Comparison of ENCODE assay signal across 11 cellular contexts in the genomic region with DNA sequence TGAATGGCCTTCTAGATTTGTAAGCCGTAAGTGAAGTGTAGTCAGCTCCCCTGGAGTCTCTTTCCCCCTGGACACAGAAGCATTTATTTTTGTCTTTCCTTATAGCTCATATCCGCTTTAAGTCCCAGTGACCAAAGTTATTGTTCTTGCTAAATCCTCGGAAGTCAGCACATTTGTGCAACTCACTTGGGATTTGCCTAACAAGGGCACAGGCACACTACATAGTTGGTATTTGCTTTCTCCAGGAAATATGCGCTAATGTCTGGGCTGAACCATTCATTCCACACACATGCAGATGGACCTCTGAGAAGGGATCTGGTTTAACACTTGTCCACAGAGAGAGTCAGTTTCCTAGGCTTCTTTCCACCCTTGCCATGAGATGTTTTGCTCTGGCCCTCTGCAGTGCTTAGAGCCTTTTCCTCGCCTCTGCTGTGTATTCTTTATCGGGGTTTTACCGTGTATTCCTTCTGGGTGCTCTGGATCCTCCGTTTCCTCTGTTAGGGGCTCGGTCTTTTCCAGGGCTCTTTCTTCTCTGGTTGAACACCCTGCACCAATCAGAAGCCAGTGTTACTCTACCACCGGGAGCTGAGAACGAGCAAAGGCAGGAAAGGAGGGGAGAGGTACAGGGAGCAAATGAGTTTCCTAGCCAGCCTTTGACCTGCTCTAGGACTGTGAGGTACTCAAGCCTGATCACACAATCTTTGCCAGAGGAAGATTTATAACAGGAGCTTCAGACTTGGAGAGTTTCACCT.
DNase-seq lines count a peak whose midpoint lies in the region; ATAC-seq, FAIRE-seq and TF ChIP-seq lines count a peak whose summit lies in the region.
"Had no signal": no experiment of that assay in that cellular context is flagged by ENCODE, and none has a peak within 500 bp of the region (broad histone marks: within the 10 kb centered on the region; RNA-seq: fewer than 3 reads in every experiment).

No MANE protein-coding gene starts in this region.

- BruUV-seq in HepG2 (replicated peaks; lab: Mats Ljungman, UMichigan): no TSS peak

- intact Hi-C loops in HepG2 (cut with micrococcal nuclease; ENCODE audit: unreplicated experiment) (loop anchor here (5.0 kb wide), 1 partner anchor 414 kb away; no protein-coding TSS in a partner anchor), spleen (cut with DNase I; ENCODE audit: low total_unique reads) (no loop called here)

- peaks cover 14% of the 10 kb centered on the region for H3K27me3 Mint-ChIP-seq in T-helper 2 cell treated with Interferon-gamma antibody and Interleukin-4, amounts not matched to agents 5 μg/mL and 100 μg/mL, for 36 hours (ENCODE audit: low read depth)

- H3K79me2 ChIP-seq in HepG2 (ENCODE audit: insufficient read depth, low read length): no peaks in the 10 kb centered on the region

- TF ChIP-seq CTCF in HEK293 (tag by site-specific recombination; IDR thresholded peaks at IDR 0.05) (no peak), HepG2 (CRISPR knock-in tag; IDR thresholded peaks at IDR 0.05) (no peak), spleen (IDR thresholded peaks at IDR 0.05 in 8 of 11, conservative IDR thresholded peaks at IDR 0.05 in 3 of 11) (no peak)

- H3K27ac ChIP-seq in HEK293 (ENCODE audit: extremely low read depth, low read depth, low read length) (no peak overlapping the region), HepG2 (ENCODE audit: extremely low read length, insufficient read depth, low read length) (no peak overlapping the region), spleen (peak overlapping the region in 7 of 8 donors; percentile 10 to 86 (median 77))

- peak overlapping the region; percentile 69 for H2AFZ ChIP-seq in HepG2 (ENCODE audit: low read length)

- TF ChIP-seq POLR2A in HepG2 (IDR thresholded peaks at IDR 0.05; ENCODE audit: insufficient read depth in 1 of 2, low read depth in 2 of 2, low read length in 2 of 2) (no peak), spleen (IDR thresholded peaks at IDR 0.05) (no peak)

- under 1% methylated on average over 11 of the region's 11 CpGs for WGBS in HepG2 (ENCODE audit: low lambda C conversion rate)
- WGBS in spleen, 5 donors: 62 to 76% (median 69%) methylated on average over 11 of the region's 11 CpGs

- H3K4me3 ChIP-seq in HEK293 (ENCODE audit: low read depth, low read length) (no peak overlapping the region), HepG2 (replicated peaks in 1 of 3; ENCODE audit: insufficient read depth in 1 of 3, low read depth in 2 of 3, low read length in 3 of 3) (peak overlapping the region; percentile 36 to 49 (median 36)), spleen (no peak overlapping the region)

- H3K4me1 ChIP-seq in HEK293 (ENCODE audit: control insufficient read depth, insufficient read depth, low read length) (no peaks in the 10 kb centered on the region), HepG2 (ENCODE audit: insufficient read depth, low read length) (peaks cover 61% of the 10 kb centered on the region), spleen (peaks cover 4 to 54% (median 24%) of the 10 kb centered on the region in 6 donors)

- H3K4me3 Mint-ChIP-seq in T-helper 2 cell treated with Interferon-gamma antibody and Interleukin-4, amounts not matched to agents 5 μg/mL and 100 μg/mL, for 36 hours: no peak overlapping the region

- H4K20me1 ChIP-seq in HepG2 (ENCODE audit: insufficient read depth, low read length): no peaks in the 10 kb centered on the region

- peak; percentile 82 for FAIRE-seq in HepG2 (lab: Jason Lieb, UNC)

- peak overlapping the region; percentile 25; the same call in 1 of the 2 replicates for H3K9ac ChIP-seq in HepG2 (ENCODE audit: insufficient read depth, low read depth, low read length)

- POLR2A ChIA-PET in HEK293 (lab: Yijun Ruan, JAX) (no interaction called here), HepG2 (lab: Yijun Ruan, JAX) (interaction anchor here (1.0 to 3.2 kb wide), 4 partner anchors 11 to 27 kb away, joined by 4 to 15 read pairs (median 6); no protein-coding TSS in a partner anchor)

- H3K9me3 ChIP-seq in HEK293 (ENCODE audit: control insufficient read depth, insufficient read depth, low read depth, low read length): no peaks in the 10 kb centered on the region
- no peaks in the 10 kb centered on the region for H3K9me3 ChIP-seq in HepG2 (ENCODE audit: low read length)
- no peaks in the 10 kb centered on the region for H3K9me3 ChIP-seq in spleen

- no peak overlapping the region for H3K27ac Mint-ChIP-seq in T-helper 2 cell treated with Interferon-gamma antibody and Interleukin-4, amounts not matched to agents 5 μg/mL and 100 μg/mL, for 36 hours

- H3K4me2 ChIP-seq in HepG2 (ENCODE audit: low read depth, low read length): peak overlapping the region; percentile 78

- no peaks in the 10 kb centered on the region for H3K27me3 ChIP-seq in HepG2 (ENCODE audit: control insufficient read depth in 1 of 2, insufficient read depth in 2 of 2, low read length in 2 of 2)
- H3K27me3 ChIP-seq in spleen (replicated peaks in 1 of 7): peaks cover 0 to 10% (median 0%) of the 10 kb centered on the region in 7 donors

- H3K4me1 Mint-ChIP-seq in T-helper 2 cell treated with Interferon-gamma antibody and Interleukin-4, amounts not matched to agents 5 μg/mL and 100 μg/mL, for 36 hours (ENCODE audit: low read depth): peaks cover 7% of the 10 kb centered on the region

- peak; percentile 48 to 94 for DNase-seq in dermis microvascular lymphatic vessel endothelial cell (ENCODE audit: low read depth in 2 of 2)
- DNase-seq in HepG2 (ENCODE audit: low spot score): peak; percentile 75
- DNase-seq in spleen: no peak
- DNase-seq in AML-193 (lab: John Stamatoyannopoulos, UW): no peak
- no peak for DNase-seq in T-helper 2 cell treated with Interferon-gamma antibody and Interleukin-4, amounts not matched to agents 5 μg/mL and 100 μg/mL, for 36 hours (ENCODE audit: low spot score)
- no peak for DNase-seq in NCI-H1417 (lab: John Stamatoyannopoulos, UW)
- DNase-seq: NCI-H1105, T-helper 9 cell had no signal

- ATAC-seq in HepG2 (peak; percentile 65), HG03175 (IDR thresholded peaks at IDR 0.05; ENCODE audit: unreplicated experiment) (no peak)
- ATAC-seq: HCT116 had no signal

- CTCF ChIA-PET in HEK293 (lab: Yijun Ruan, JAX) (interaction anchor here (0.6 to 20.6 kb wide), 8 partner anchors 9 to 285 kb away, joined by 3 to 400 read pairs (median 6); no protein-coding TSS in a partner anchor), HepG2 (lab: Yijun Ruan, JAX; ENCODE audit: low intra/inter-chr PET ratio, low total read pairs) (interaction anchor here (1.6 kb wide), 1 partner anchor 9 kb away, joined by 3 read pairs; no protein-coding TSS in a partner anchor)

- in situ Hi-C loops in HepG2 (cut with HindIII; ENCODE audit: extremely low pct_ligation_motif_present, low pct_unique_long_range_greater_than_20kb): loop anchor here (5.0 kb wide), 1 partner anchor 289 kb away; no protein-coding TSS in a partner anchor

- no peak for TF ChIP-seq EP300 in HepG2 (IDR thresholded peaks at IDR 0.05; ENCODE audit: low read depth in 2 of 2, low read length in 2 of 2)
- no peak for TF ChIP-seq EP300 in HepG2 (CRISPR knock-in tag; IDR thresholded peaks at IDR 0.05; ENCODE audit: borderline replicate concordance)

- no peak for TF ChIP-seq RAD21 in HepG2 (CRISPR knock-in tag; IDR thresholded peaks at IDR 0.05)

- H3K9me3 Mint-ChIP-seq in T-helper 2 cell treated with Interferon-gamma antibody and Interleukin-4, amounts not matched to agents 5 μg/mL and 100 μg/mL, for 36 hours: no peaks in the 10 kb centered on the region

- no peaks in the 10 kb centered on the region for H3K36me3 ChIP-seq in HEK293 (ENCODE audit: control insufficient read depth in 2 of 2, insufficient read depth in 1 of 2, low read length in 2 of 2)
- H3K36me3 ChIP-seq in HepG2 (replicated peaks in 1 of 2; ENCODE audit: control insufficient read depth in 1 of 2, insufficient read depth in 2 of 2, low read length in 2 of 2): no peaks in the 10 kb centered on the region
- no peaks in the 10 kb centered on the region for H3K36me3 ChIP-seq in spleen

- H3K36me3 Mint-ChIP-seq in T-helper 2 cell treated with Interferon-gamma antibody and Interleukin-4, amounts not matched to agents 5 μg/mL and 100 μg/mL, for 36 hours (ENCODE audit: low read depth): no peaks in the 10 kb centered on the region

TF ChIP-seq in HEK293, 187 proteins besides CTCF, POLR2A, EP300 and RAD21 (continues in another document):
- TF ChIP-seq, protein P1, sequence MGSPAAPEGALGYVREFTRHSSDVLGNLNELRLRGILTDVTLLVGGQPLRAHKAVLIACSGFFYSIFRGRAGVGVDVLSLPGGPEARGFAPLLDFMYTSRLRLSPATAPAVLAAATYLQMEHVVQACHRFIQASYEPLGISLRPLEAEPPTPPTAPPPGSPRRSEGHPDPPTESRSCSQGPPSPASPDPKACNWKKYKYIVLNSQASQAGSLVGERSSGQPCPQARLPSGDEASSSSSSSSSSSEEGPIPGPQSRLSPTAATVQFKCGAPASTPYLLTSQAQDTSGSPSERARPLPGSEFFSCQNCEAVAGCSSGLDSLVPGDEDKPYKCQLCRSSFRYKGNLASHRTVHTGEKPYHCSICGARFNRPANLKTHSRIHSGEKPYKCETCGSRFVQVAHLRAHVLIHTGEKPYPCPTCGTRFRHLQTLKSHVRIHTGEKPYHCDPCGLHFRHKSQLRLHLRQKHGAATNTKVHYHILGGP (tag by site-specific recombination; IDR thresholded peaks at IDR 0.05): no peak

TF ChIP-seq in HepG2, 621 proteins besides CTCF, POLR2A, EP300 and RAD21 (continues in another document):
- no peak for TF ChIP-seq KDM4B (CRISPR knock-in tag; IDR thresholded peaks at IDR 0.05)

Comparison
In these comparisons a context has a peak if more than half of its experiments do, and no peak if none do; other contexts are left out.
1. H3K27ac ChIP-seq: peak in spleen (7 of 8); none in HEK293 (single experiment) and HepG2 (single experiment).
2. H3K4me3 ChIP-seq: peak in HepG2 (3 of 3); none in HEK293 (single experiment) and spleen (0 of 8).
3. DNase-seq: peak in dermis microvascular lymphatic vessel endothelial cell (2 of 2) and HepG2 (single experiment); none in spleen (single experiment), AML-193 (0 of 2), T-helper 2 cell treated with Interferon-gamma antibody and Interleukin-4, amounts not matched to agents 5 μg/mL and 100 μg/mL, for 36 hours (single experiment) and NCI-H1417 (0 of 3).
4. Of the 63 proteins assayed by ChIP-seq in both HepG2 and HEK293: peak only in HepG2: none; only in HEK293: none; in both: PRDM10; in neither: 62.